Comparison of ENCODE assay signal across 1 cellular context in the genomic region with DNA sequence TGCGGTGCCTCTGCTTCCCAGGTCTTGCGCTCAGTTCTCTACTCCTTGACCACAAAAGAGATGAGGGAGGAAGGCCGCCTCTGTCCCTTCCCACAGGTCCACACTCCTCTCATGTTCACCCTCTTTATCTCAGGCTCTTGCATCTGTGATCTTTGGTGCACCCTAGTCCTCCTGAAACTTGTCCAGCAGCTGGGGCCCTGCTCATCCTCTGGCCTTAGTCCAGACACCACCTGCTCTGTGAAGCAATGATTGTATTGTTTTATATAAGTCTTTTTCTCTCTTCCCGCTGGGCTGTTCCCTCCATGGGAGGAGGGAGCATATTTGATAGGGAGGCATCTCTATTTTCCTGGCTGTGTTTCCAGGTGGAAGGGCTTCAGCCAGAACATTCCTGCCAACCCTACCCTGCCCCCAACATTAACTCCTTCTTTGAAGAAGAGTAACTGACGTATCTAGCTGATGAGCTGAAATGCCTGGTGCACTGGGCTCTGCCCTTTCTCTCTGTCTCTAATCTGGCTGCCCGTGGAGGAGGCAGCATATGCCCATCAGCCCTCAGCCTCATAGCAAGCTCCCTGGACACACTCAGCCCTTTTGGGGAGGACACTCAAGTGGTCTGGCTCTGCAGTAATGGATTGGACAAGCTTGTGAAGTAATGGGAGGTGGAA.
TF ChIP-seq lines count a peak whose summit lies in the region.

No MANE protein-coding gene starts in this region.

TF ChIP-seq in IMR-90, 13 proteins besides CTCF, POLR2A, EP300 and RAD21 (continued from another document):
- TF ChIP-seq CEBPB (IDR thresholded peaks at IDR 0.05; ENCODE audit: low read depth, low read length), result no peak
- TF ChIP-seq BHLHE40 (IDR thresholded peaks at IDR 0.05; ENCODE audit: low read depth, low read length), result no peak
- TF ChIP-seq, protein P1, sequence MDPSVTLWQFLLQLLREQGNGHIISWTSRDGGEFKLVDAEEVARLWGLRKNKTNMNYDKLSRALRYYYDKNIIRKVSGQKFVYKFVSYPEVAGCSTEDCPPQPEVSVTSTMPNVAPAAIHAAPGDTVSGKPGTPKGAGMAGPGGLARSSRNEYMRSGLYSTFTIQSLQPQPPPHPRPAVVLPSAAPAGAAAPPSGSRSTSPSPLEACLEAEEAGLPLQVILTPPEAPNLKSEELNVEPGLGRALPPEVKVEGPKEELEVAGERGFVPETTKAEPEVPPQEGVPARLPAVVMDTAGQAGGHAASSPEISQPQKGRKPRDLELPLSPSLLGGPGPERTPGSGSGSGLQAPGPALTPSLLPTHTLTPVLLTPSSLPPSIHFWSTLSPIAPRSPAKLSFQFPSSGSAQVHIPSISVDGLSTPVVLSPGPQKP (IDR thresholded peaks at IDR 0.05; ENCODE audit: borderline replicate concordance, low read depth, low read length), result no peak
- no peak for TF ChIP-seq FOS (IDR thresholded peaks at IDR 0.05; ENCODE audit: low read depth, low read length)
- no peak for TF ChIP-seq RCOR1 (IDR thresholded peaks at IDR 0.05; ENCODE audit: insufficient replicate concordance, low read length)
- no peak for TF ChIP-seq NFE2L2 (IDR thresholded peaks at IDR 0.05; ENCODE audit: low read depth, low read length)
